In genomic region chr1:223815865-223816264, GRCh38 we compare ENCODE assay signal across 1 cellular context.
TF ChIP-seq lines count a peak whose summit lies in the region.

No MANE protein-coding gene starts in this region.

TF ChIP-seq in IMR-90, 13 proteins besides CTCF, POLR2A, EP300 and RAD21:
- TF ChIP-seq BHLHE40 (IDR thresholded peaks at IDR 0.05; ENCODE audit: low read depth, low read length), result no peak
- no peak for TF ChIP-seq CHD1 (IDR thresholded peaks at IDR 0.05; ENCODE audit: low read depth, low read length)
- TF ChIP-seq NFE2L2 (IDR thresholded peaks at IDR 0.05; ENCODE audit: low read depth, low read length), result no peak
- no peak for TF ChIP-seq ELK1 (IDR thresholded peaks at IDR 0.05; ENCODE audit: borderline replicate concordance, low read depth, low read length)
- no peak for TF ChIP-seq RFX5 (IDR thresholded peaks at IDR 0.05; ENCODE audit: low read depth, low read length)
- TF ChIP-seq SMC3 (IDR thresholded peaks at IDR 0.05; ENCODE audit: low read depth, low read length), result no peak
- TF ChIP-seq MAZ (IDR thresholded peaks at IDR 0.05; ENCODE audit: borderline replicate concordance, low read depth, low read length), result no peak
- TF ChIP-seq USF2 (IDR thresholded peaks at IDR 0.05; ENCODE audit: low read depth, low read length), result no peak
- TF ChIP-seq RCOR1 (IDR thresholded peaks at IDR 0.05; ENCODE audit: insufficient replicate concordance, low read length), result no peak
TF ChIP-seq in IMR-90: peak in this region for 0.
